Comparison of ENCODE assay signal across 1 cellular context in genomic region chr15:90054618-90055097, GRCh38.
TF ChIP-seq lines count a peak whose summit lies in the region.

No MANE protein-coding gene starts in this region.

TF ChIP-seq in HepG2, 621 proteins besides CTCF, POLR2A, EP300 and RAD21 (continued from another document and continues in another):
- TF ChIP-seq ZNF768 (CRISPR knock-in tag; IDR thresholded peaks at IDR 0.05) (no peak), ZNF563 (CRISPR knock-in tag; IDR thresholded peaks at IDR 0.05) (no peak), ARID4A (CRISPR knock-in tag; IDR thresholded peaks at IDR 0.05; ENCODE audit: borderline replicate concordance) (no peak; the same call in 1 of the 2 replicates), NFYB (CRISPR knock-in tag; IDR thresholded peaks at IDR 0.05) (no peak), TARDBP (CRISPR knock-in tag; IDR thresholded peaks at IDR 0.05) (peak; percentile 88), ZNF33A (CRISPR knock-in tag; IDR thresholded peaks at IDR 0.05; ENCODE audit: borderline replicate concordance) (no peak), CCDC6 (CRISPR knock-in tag; IDR thresholded peaks at IDR 0.05) (no peak), ZKSCAN8 (CRISPR knock-in tag; IDR thresholded peaks at IDR 0.05; ENCODE audit: borderline replicate concordance) (no peak), KLF15 (CRISPR knock-in tag; IDR thresholded peaks at IDR 0.05; ENCODE audit: borderline replicate concordance) (no peak), ZNF724P (CRISPR knock-in tag; IDR thresholded peaks at IDR 0.05; ENCODE audit: borderline replicate concordance) (no peak), KLF9 (CRISPR knock-in tag; IDR thresholded peaks at IDR 0.05; ENCODE audit: low read depth) (no peak), ZNF543 (CRISPR knock-in tag; IDR thresholded peaks at IDR 0.05) (no peak), ZNF224 (CRISPR knock-in tag; IDR thresholded peaks at IDR 0.05) (no peak), CSRNP1 (CRISPR knock-in tag; IDR thresholded peaks at IDR 0.05) (no peak), NFE2 (CRISPR knock-in tag; IDR thresholded peaks at IDR 0.05) (no peak), U2AF1 (optimal IDR thresholded peaks at IDR 0.05; ENCODE audit: low read depth, low read length) (no peak), ZNF451 (CRISPR knock-in tag; IDR thresholded peaks at IDR 0.05) (no peak), PAF1 (CRISPR knock-in tag; IDR thresholded peaks at IDR 0.05) (no peak), ZNF143 (CRISPR knock-in tag; IDR thresholded peaks at IDR 0.05) (no peak), HMG20B (CRISPR knock-in tag; conservative IDR thresholded peaks at IDR 0.05) (0 out of 2 replicates have a peak, but pooled peaks have one; percentile 47), GFI1 (CRISPR knock-in tag; IDR thresholded peaks at IDR 0.05; ENCODE audit: borderline replicate concordance) (no peak), HNRNPH1 (optimal IDR thresholded peaks at IDR 0.05; ENCODE audit: low read depth, low read length) (no peak), NAIF1 (CRISPR knock-in tag; IDR thresholded peaks at IDR 0.05; ENCODE audit: borderline replicate concordance) (no peak), MIER2 (CRISPR knock-in tag; IDR thresholded peaks at IDR 0.05) (no peak), PRDM15 (CRISPR knock-in tag; IDR thresholded peaks at IDR 0.05) (no peak), ZBTB21 (CRISPR knock-in tag; IDR thresholded peaks at IDR 0.05) (0 out of 2 replicates have a peak, but pooled peaks have one; percentile 20), STAT5B (CRISPR knock-in tag; IDR thresholded peaks at IDR 0.05) (no peak), ZNF562 (CRISPR knock-in tag; IDR thresholded peaks at IDR 0.05; ENCODE audit: borderline replicate concordance) (no peak), TRIM22 (IDR thresholded peaks at IDR 0.05) (no peak), FOSL2 (CRISPR knock-in tag; IDR thresholded peaks at IDR 0.05) (no peak), BORCS8-MEF2B (CRISPR knock-in tag; IDR thresholded peaks at IDR 0.05) (peak; percentile 35; the same call in 1 of the 2 replicates), E2F2 (CRISPR knock-in tag; IDR thresholded peaks at IDR 0.05; ENCODE audit: borderline replicate concordance) (no peak), IKZF4 (CRISPR knock-in tag; IDR thresholded peaks at IDR 0.05; ENCODE audit: borderline replicate concordance, low read depth, not compliant biosample characterization) (no peak), SYNCRIP (IDR thresholded peaks at IDR 0.05; ENCODE audit: insufficient read depth, low read depth, low read length) (no peak), ZNF644 (CRISPR knock-in tag; IDR thresholded peaks at IDR 0.05; ENCODE audit: low read depth) (peak; percentile 40; the same call in 1 of the 2 replicates), SNAPC4 (CRISPR knock-in tag; IDR thresholded peaks at IDR 0.05) (no peak), ZNF142 (CRISPR knock-in tag; IDR thresholded peaks at IDR 0.05) (no peak), ZNF607 (CRISPR knock-in tag; IDR thresholded peaks at IDR 0.05; ENCODE audit: borderline replicate concordance) (no peak)
